Comparison of ENCODE assay signal across 9 cellular contexts in the genomic region with DNA sequence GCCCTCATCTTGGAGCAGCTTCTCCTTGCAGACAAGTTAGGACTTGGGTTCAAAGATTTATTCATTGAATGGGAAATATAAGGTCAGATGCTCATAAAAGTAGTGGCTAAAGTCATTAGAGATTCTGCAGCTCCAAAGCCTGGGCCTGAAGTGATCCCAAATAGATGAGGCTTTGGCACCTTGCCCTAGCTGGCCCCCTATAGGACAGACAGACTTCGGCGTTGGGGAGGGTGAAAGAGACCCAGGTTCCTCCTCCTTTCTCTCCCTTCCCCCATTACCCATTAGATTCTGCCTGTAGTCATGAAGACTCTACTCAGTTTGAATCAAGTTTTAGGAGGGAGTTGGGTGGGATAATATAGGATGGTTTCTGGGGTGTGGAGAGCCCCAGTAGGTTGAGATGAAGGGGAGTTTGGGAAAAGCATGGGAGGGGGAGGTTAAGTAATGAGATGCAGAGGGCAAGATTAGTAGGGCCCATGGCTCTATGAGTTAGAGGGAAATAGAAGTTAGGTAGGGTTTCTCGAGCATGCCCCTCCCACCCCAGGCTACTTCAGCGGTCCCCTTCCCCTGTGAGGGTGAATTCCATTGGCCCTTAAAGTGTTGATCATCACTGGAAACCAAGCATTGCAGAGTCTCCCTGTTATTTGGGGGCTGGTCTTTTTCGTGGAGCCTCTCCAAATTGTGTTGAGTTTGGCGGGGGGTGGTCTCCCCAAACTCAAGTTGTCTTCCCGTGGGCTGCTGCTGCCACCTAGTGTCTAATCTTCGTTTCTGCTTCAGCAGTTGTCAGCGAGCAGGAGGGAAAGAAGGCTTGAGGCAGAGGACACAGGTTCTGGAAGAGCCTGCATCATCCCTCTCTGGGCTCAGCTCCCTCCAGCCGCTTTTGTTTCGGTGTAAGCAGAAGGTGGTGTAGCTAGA. TPM values are rescaled to one million over a fixed set of nuclear protein-coding genes. Genes with fewer than 3 reads are reported as not detected.
DNase-seq lines count a peak whose midpoint lies in the region; ATAC-seq, FAIRE-seq and TF ChIP-seq lines count a peak whose summit lies in the region.
"Had no signal": no experiment of that assay in that cellular context is flagged by ENCODE, and none has a peak within 500 bp of the region (broad histone marks: within the 10 kb centered on the region; RNA-seq: fewer than 3 reads in every experiment).

No MANE protein-coding gene starts in this region.

- no peak for TF ChIP-seq EP300 in A549 (IDR thresholded peaks at IDR 0.05)

- CTCF ChIA-PET in A549 (lab: Yijun Ruan, JAX): interaction anchor here (0.6 to 23.7 kb wide), 56 partner anchors 8 to 562 kb away, joined by 3 to 314 read pairs (median 4); partner anchors contain the start of genes GPR3 and IFI6

- no peak for FAIRE-seq in A549 (lab: Jason Lieb, UNC)

- no peak overlapping the region for H4K8ac ChIP-seq in mesendoderm (ENCODE audit: low read depth, low read length)

- peak overlapping the region; percentile 8 for H2AK5ac ChIP-seq in mesendoderm (ENCODE audit: low read length)

- H3K9me3 ChIP-seq in A549: no peaks in the 10 kb centered on the region

- no peak overlapping the region for H2BK120ac ChIP-seq in mesendoderm (ENCODE audit: low read depth, low read length)

- peak; percentile 95 for TF ChIP-seq RAD21 in A549 (conservative IDR thresholded peaks at IDR 0.05 in 1 of 2, IDR thresholded peaks at IDR 0.05 in 1 of 2)

- H3K79me1 ChIP-seq in mesendoderm (ENCODE audit: low read length): peaks cover 2% of the 10 kb centered on the region

- peaks cover 17% of the 10 kb centered on the region for H3K79me2 ChIP-seq in mesendoderm (ENCODE audit: control insufficient read depth, insufficient read depth, low read length)

- H3K4me1 ChIP-seq in A549 (peaks cover 26% of the 10 kb centered on the region), mesendoderm (ENCODE audit: control insufficient read depth, low read depth, low read length) (peaks cover 10% of the 10 kb centered on the region)

- no peak overlapping the region for H4K5ac ChIP-seq in mesendoderm (ENCODE audit: low read length)

- no peak for TF ChIP-seq POLR2A in A549 (IDR thresholded peaks at IDR 0.05; ENCODE audit: low read length)

- no peaks in the 10 kb centered on the region for H3K36me3 ChIP-seq in mesendoderm (ENCODE audit: control insufficient read depth, insufficient read depth, low read length)

- peak overlapping the region; percentile 62 for H3K9ac ChIP-seq in mesendoderm (ENCODE audit: low read length)

- 11% methylated on average over 11 of the region's 11 CpGs for WGBS in A549 (ENCODE audit: missing lambda C conversion rate)
- WGBS in mesendoderm (ENCODE audit: extremely low coverage, insufficient coverage, low lambda C conversion rate): no CpG with 5 or more reads among the region's 11 CpGs

- peak; percentile 90 for TF ChIP-seq CTCF in A549 (IDR thresholded peaks at IDR 0.05)
- TF ChIP-seq CTCF in GM12801 (IDR thresholded peaks at IDR 0.05; ENCODE audit: extremely low read depth, insufficient read length): peak; percentile 76
- peak; percentile 90 for TF ChIP-seq CTCF in choroid plexus epithelial cell (conservative IDR thresholded peaks at IDR 0.05; ENCODE audit: low read depth, low read length)

- peak overlapping the region; percentile 51 for H3K4me2 ChIP-seq in A549
- H3K4me2 ChIP-seq in mesendoderm (ENCODE audit: low read length): no peak overlapping the region

- H3K23ac ChIP-seq in mesendoderm (ENCODE audit: low read length): no peak overlapping the region

- peak overlapping the region in 1 of 2 experiments; percentile 50; a peak in 1 of 6 replicates for H3K27ac ChIP-seq in A549
- H3K27ac ChIP-seq in mesendoderm (ENCODE audit: low read depth, low read length): no peak overlapping the region

- peak; percentile 26 to 56 for DNase-seq in A549 (ENCODE audit: low read depth in 1 of 2, low spot score in 1 of 2)
- peak; percentile 70 for DNase-seq in NCI-H2196 (lab: John Stamatoyannopoulos, UW; ENCODE audit: unreplicated experiment)
- DNase-seq in activated CD4-positive, CD25-positive, alpha-beta regulatory T cell treated with anti-CD3 and anti-CD28 coated beads, Interleukin-2, amount 50 U/mL, for 72 hours: peak; percentile 53
- DNase-seq in choroid plexus epithelial cell (ENCODE audit: low read depth): peak; percentile 80
- DNase-seq in mesendoderm: peak; percentile 90
- DNase-seq in superior temporal gyrus (ENCODE audit: extremely low spot score): peak; percentile 83
- DNase-seq in iPS-NIHi7 (ENCODE audit: extremely low spot score): no peak

- H2BK15ac ChIP-seq in mesendoderm (replicated peaks; ENCODE audit: low read depth): no peak overlapping the region

- H3K4me3 ChIP-seq in A549: no peak overlapping the region
- H3K4me3 ChIP-seq in choroid plexus epithelial cell (ENCODE audit: low read depth, low read length): no peak overlapping the region
- H3K4me3 ChIP-seq in mesendoderm (ENCODE audit: low read length): no peak overlapping the region
- H3K4me3 ChIP-seq: skin epidermis had no signal

- peak overlapping the region; percentile 84 for H3K56ac ChIP-seq in mesendoderm (ENCODE audit: low read length)

- H3K27me3 ChIP-seq in mesendoderm (ENCODE audit: insufficient read depth, low read length, poor library complexity): no peaks in the 10 kb centered on the region

- H3K4ac ChIP-seq in mesendoderm (ENCODE audit: low read depth, low read length): no peak overlapping the region

- POLR2A ChIA-PET in A549 (lab: Yijun Ruan, JAX): no interaction called here

- H2BK5ac ChIP-seq in mesendoderm (ENCODE audit: low read length): peak overlapping the region; percentile 5

- peak in 1 of 2 experiments; percentile 30; a peak in 2 of 6 replicates for ATAC-seq in A549

- no peak overlapping the region for H3K18ac ChIP-seq in mesendoderm (ENCODE audit: low read length)

TF ChIP-seq in A549, 52 proteins besides CTCF, POLR2A, EP300 and RAD21:
- no peak for TF ChIP-seq MAX (IDR thresholded peaks at IDR 0.05)
- TF ChIP-seq SMC3 (IDR thresholded peaks at IDR 0.05): peak; percentile 79

RNA-seq across cellular contexts. Expression of gene AHDC1, which starts 2.1 kb away (rescaled TPM):
- polyA plus RNA-seq in A549 (2011; rRNA removed) (1.3 and 2.6 TPM in 2 replicates), A549 (2017; fragmentation: RNase III; extraction: RNeasy Plus Mini Kit Qiagen cat#74134 plus additional on column Dnase treatment) (9.8 to 11.5 TPM (median 10.0 TPM) in 3 replicates)
- polyA plus RNA-seq in A549 (2012; cell fraction: cytosol; rRNA removed): 5.0 and 6.2 TPM in 2 replicates
- 12.9 and 17.1 TPM in 2 replicates for polyA plus RNA-seq in A549 (2012; cell fraction: nucleus; rRNA removed)
- 2.9 and 3.6 TPM in 2 replicates for polyA minus RNA-seq in A549 (2011; rRNA and poly(A)+ RNA removed)
- polyA plus RNA-seq in mesendoderm (2013, experiment 1 of 2): 8.1 TPM
- 8.0 TPM for polyA plus RNA-seq in mesendoderm (2013, experiment 2 of 2)

RNA-seq across cellular contexts. Expression of gene FGR, which starts 28.9 kb away (rescaled TPM):
- not detected in 2 replicates for polyA plus RNA-seq in A549 (2011; rRNA removed)
- not detected in 2 replicates for polyA plus RNA-seq in A549 (2012; cell fraction: cytosol; rRNA removed)
- not detected in 2 replicates for polyA plus RNA-seq in A549 (2012; cell fraction: nucleus; rRNA removed)
- polyA plus RNA-seq in A549 (2017; fragmentation: RNase III; extraction: RNeasy Plus Mini Kit Qiagen cat#74134 plus additional on column Dnase treatment): not detected in 3 replicates
- not detected in 2 replicates for polyA minus RNA-seq in A549 (2011; rRNA and poly(A)+ RNA removed)
- 0.11 TPM for polyA plus RNA-seq in mesendoderm (2013, experiment 1 of 2)
- polyA plus RNA-seq in mesendoderm (2013, experiment 2 of 2): 0.08 TPM
